Comparison of ENCODE assay signal across 21 cellular contexts in genomic region chr5:179416114-179416730, GRCh38.
DNase-seq lines count a peak whose midpoint lies in the region; ATAC-seq and TF ChIP-seq lines count a peak whose summit lies in the region.
"Had no signal": no experiment of that assay in that cellular context is flagged by ENCODE, and none has a peak within 500 bp of the region (broad histone marks: within the 10 kb centered on the region; RNA-seq: fewer than 3 reads in every experiment).

No MANE protein-coding gene starts in this region.

- H3K4me3 ChIP-seq in SK-N-SH (ENCODE audit: low read depth in 2 of 2, low read length in 1 of 2) = no peak overlapping the region
- H3K4me3 ChIP-seq: SJCRH30 had no signal

- H3K27me3 Mint-ChIP-seq in chondrocyte (ENCODE audit: low read depth) = peaks cover 4% of the 10 kb centered on the region
- H3K27me3 Mint-ChIP-seq in endothelial cell (ENCODE audit: unreplicated experiment) = no peaks in the 10 kb centered on the region

- H3K9me3 ChIP-seq in SK-N-SH = no peaks in the 10 kb centered on the region
- H3K9me3 ChIP-seq: SJCRH30 had no signal

- no peak overlapping the region for H2AFZ ChIP-seq in SK-N-SH (ENCODE audit: low read depth)

- no peak overlapping the region for H3K9ac ChIP-seq in SK-N-SH

- no peaks in the 10 kb centered on the region for H3K4me1 Mint-ChIP-seq in chondrocyte (ENCODE audit: low read depth)
- peaks cover 5% of the 10 kb centered on the region for H3K4me1 Mint-ChIP-seq in stimulated activated effector memory CD8-positive, alpha-beta T cell treated with anti-CD3 and anti-CD28 coated beads, Interleukin-12 subunit alpha, Interleukin-12 subunit beta, amount 100 ng/mL, for 72 hours
- no peaks in the 10 kb centered on the region for H3K4me1 Mint-ChIP-seq in endothelial cell (ENCODE audit: unreplicated experiment)

- no peak overlapping the region for H3K4me3 Mint-ChIP-seq in chondrocyte (ENCODE audit: unreplicated experiment)
- no peak overlapping the region for H3K4me3 Mint-ChIP-seq in stimulated activated effector memory CD8-positive, alpha-beta T cell treated with anti-CD3 and anti-CD28 coated beads, Interleukin-12 subunit alpha, Interleukin-12 subunit beta, amount 100 ng/mL, for 72 hours
- H3K4me3 Mint-ChIP-seq in endothelial cell (ENCODE audit: unreplicated experiment) = no peak overlapping the region
- H3K4me3 Mint-ChIP-seq: CD8-positive, alpha-beta T cell; HFFc6 had no signal

- H3K27me3 ChIP-seq in SK-N-SH (ENCODE audit: insufficient read depth) = no peaks in the 10 kb centered on the region
- H3K27me3 ChIP-seq: SJCRH30 had no signal

- H4K20me1 ChIP-seq in SK-N-SH (ENCODE audit: insufficient read depth) = no peaks in the 10 kb centered on the region

- CTCF ChIA-PET in SK-N-SH (lab: Yijun Ruan, JAX) = interaction anchor here (0.8 to 1.1 kb wide), 2 partner anchors 77 to 250 kb away, joined by 3 to 4 read pairs; no protein-coding TSS in a partner anchor

- no peak overlapping the region for H3K27ac ChIP-seq in SK-N-SH (ENCODE audit: low read depth in 2 of 2, low read length in 1 of 2)
- H3K27ac ChIP-seq: 22Rv1, SJCRH30 had no signal

- TF ChIP-seq RAD21 in SK-N-SH (IDR thresholded peaks at IDR 0.05; ENCODE audit: low read length) = no peak

- no peak for TF ChIP-seq CTCF in SK-N-SH (IDR thresholded peaks at IDR 0.05)
- no peak for TF ChIP-seq CTCF in chondrocyte (IDR thresholded peaks at IDR 0.05)
- TF ChIP-seq CTCF in endothelial cell (IDR thresholded peaks at IDR 0.05; ENCODE audit: unreplicated experiment) = no peak

- no peaks in the 10 kb centered on the region for H3K9me2 ChIP-seq in SK-N-SH

- POLR2A ChIA-PET in SK-N-SH (lab: Yijun Ruan, JAX) = interaction anchor here (1.2 kb wide), 1 partner anchor 9 kb away, joined by 3 read pairs; no protein-coding TSS in a partner anchor

- no peak overlapping the region for H3K27ac Mint-ChIP-seq in chondrocyte (ENCODE audit: unreplicated experiment)
- H3K27ac Mint-ChIP-seq in stimulated activated effector memory CD8-positive, alpha-beta T cell treated with anti-CD3 and anti-CD28 coated beads, Interleukin-12 subunit alpha, Interleukin-12 subunit beta, amount 100 ng/mL, for 72 hours = no peak overlapping the region
- H3K27ac Mint-ChIP-seq in endothelial cell (ENCODE audit: unreplicated experiment) = no peak overlapping the region
- H3K27ac Mint-ChIP-seq: CD8-positive, alpha-beta T cell; HFFc6 had no signal

- 64% methylated on average over 14 of the region's 20 CpGs for WGBS in SK-N-SH (ENCODE audit: low lambda C conversion rate)

- H3K36me3 ChIP-seq in SK-N-SH (replicated peaks in 1 of 2; ENCODE audit: control insufficient read depth in 1 of 2, insufficient read depth in 2 of 2, low read length in 1 of 2) = no peaks in the 10 kb centered on the region
- H3K36me3 ChIP-seq: SJCRH30 had no signal

- no peaks in the 10 kb centered on the region for H3K79me2 ChIP-seq in SK-N-SH (ENCODE audit: insufficient read depth)

- TF ChIP-seq EP300 in SK-N-SH (IDR thresholded peaks at IDR 0.05; ENCODE audit: borderline replicate concordance in 1 of 2, low read depth in 1 of 2, low read length in 1 of 2) = no peak

- no peaks in the 10 kb centered on the region for H3F3A ChIP-seq in SK-N-SH (replicated peaks; ENCODE audit: insufficient read depth)

- ATAC-seq in SK-N-SH treated with all-trans-retinoic acid at 6 μM for 48 hours (no peak), GM21737 (IDR thresholded peaks at IDR 0.05; ENCODE audit: unreplicated experiment) (no peak)
- ATAC-seq in stimulated activated effector memory CD8-positive, alpha-beta T cell treated with anti-CD3 and anti-CD28 coated beads, Interleukin-12 subunit alpha, Interleukin-12 subunit beta, amount 100 ng/mL, for 72 hours = peak; percentile 14
- ATAC-seq: CD8-positive, alpha-beta T cell had no signal

- no peak overlapping the region for H3K4me2 ChIP-seq in SK-N-SH

- peak; percentile 10 for DNase-seq in SK-N-SH
- peak; percentile 60 for DNase-seq in chondrocyte (ENCODE audit: low spot score)
- DNase-seq in mesenteric fat pad (ENCODE audit: low spot score) = peak; percentile 68
- no peak for DNase-seq in stimulated activated effector memory CD8-positive, alpha-beta T cell treated with anti-CD3 and anti-CD28 coated beads, Interleukin-12 subunit alpha, Interleukin-12 subunit beta, amount 100 ng/mL, for 72 hours (ENCODE audit: low spot score in 2 of 2)
- no peak for DNase-seq in endothelial cell (ENCODE audit: low spot score)
- DNase-seq in NCI-H2107 (lab: John Stamatoyannopoulos, UW) = no peak
- DNase-seq: ACHN, C1 segment of cervical spinal cord, Calu3, DMS153, HFFc6, Karpas-422, NCI-H1694, NCI-H2081 treated with DMSO at 0.1 percent for 48 hours, NCI-H446, OCI-M1, SJCRH30 had no signal

- H3K4me1 ChIP-seq in SK-N-SH (ENCODE audit: control insufficient read depth in 1 of 2, insufficient read depth in 2 of 2, low read depth in 1 of 2, low read length in 1 of 2) = peaks cover 0 to 29% of the 10 kb centered on the region in 2 experiments; a peak in 1 of 4 replicates
- H3K4me1 ChIP-seq: SJCRH30 had no signal

- H3K36me3 Mint-ChIP-seq in chondrocyte (ENCODE audit: low read depth) (no peaks in the 10 kb centered on the region), endothelial cell (ENCODE audit: low read depth, unreplicated experiment) (peaks cover 6% of the 10 kb centered on the region)
- no peaks in the 10 kb centered on the region for H3K36me3 Mint-ChIP-seq in stimulated activated effector memory CD8-positive, alpha-beta T cell treated with anti-CD3 and anti-CD28 coated beads, Interleukin-12 subunit alpha, Interleukin-12 subunit beta, amount 100 ng/mL, for 72 hours
- H3K36me3 Mint-ChIP-seq: CD8-positive, alpha-beta T cell had no signal

- H3K9me3 Mint-ChIP-seq in chondrocyte (ENCODE audit: low read depth) (no peaks in the 10 kb centered on the region), endothelial cell (ENCODE audit: unreplicated experiment) (no peaks in the 10 kb centered on the region)
- H3K9me3 Mint-ChIP-seq in stimulated activated effector memory CD8-positive, alpha-beta T cell treated with anti-CD3 and anti-CD28 coated beads, Interleukin-12 subunit alpha, Interleukin-12 subunit beta, amount 100 ng/mL, for 72 hours = no peaks in the 10 kb centered on the region
- H3K9me3 Mint-ChIP-seq: CD8-positive, alpha-beta T cell; HFFc6 had no signal

TF ChIP-seq in SK-N-SH, 30 proteins besides CTCF, POLR2A, EP300 and RAD21:
- TF ChIP-seq USF2 (IDR thresholded peaks at IDR 0.05; ENCODE audit: borderline replicate concordance, low read depth, low read length) (no peak), MAX (IDR thresholded peaks at IDR 0.05; ENCODE audit: low read depth) (no peak)

TF ChIP-seq in SK-N-SH treated with all-trans-retinoic acid at 6 μM for 48 hours, 23 proteins besides CTCF, POLR2A, EP300 and RAD21:
- no peak for TF ChIP-seq ESRRG (CRISPR knock-in tag; IDR thresholded peaks at IDR 0.05)
- no peak for TF ChIP-seq OSR1 (CRISPR knock-in tag; IDR thresholded peaks at IDR 0.05)
- TF ChIP-seq POU6F1 (CRISPR knock-in tag; IDR thresholded peaks at IDR 0.05; ENCODE audit: borderline replicate concordance, low read depth) = no peak
- TF ChIP-seq ZNF70 (CRISPR knock-in tag; IDR thresholded peaks at IDR 0.05) = no peak
- no peak for TF ChIP-seq GLIS3 (CRISPR knock-in tag; IDR thresholded peaks at IDR 0.05)
- no peak for TF ChIP-seq ZFP3 (CRISPR knock-in tag; IDR thresholded peaks at IDR 0.05)
- TF ChIP-seq TOX (CRISPR knock-in tag; IDR thresholded peaks at IDR 0.05; ENCODE audit: borderline replicate concordance) = no peak
- TF ChIP-seq BACH2 (CRISPR knock-in tag; IDR thresholded peaks at IDR 0.05; ENCODE audit: borderline replicate concordance) = no peak

Comparison
In these comparisons a context has a peak if more than half of its experiments do, and no peak if none do; other contexts are left out.
1. DNase-seq: peak in SK-N-SH (single experiment), chondrocyte (single experiment) and mesenteric fat pad (single experiment); none in stimulated activated effector memory CD8-positive, alpha-beta T cell treated with anti-CD3 and anti-CD28 coated beads, Interleukin-12 subunit alpha, Interleukin-12 subunit beta, amount 100 ng/mL, for 72 hours (0 of 2), endothelial cell (single experiment) and NCI-H2107 (single experiment).